In the genomic region with DNA sequence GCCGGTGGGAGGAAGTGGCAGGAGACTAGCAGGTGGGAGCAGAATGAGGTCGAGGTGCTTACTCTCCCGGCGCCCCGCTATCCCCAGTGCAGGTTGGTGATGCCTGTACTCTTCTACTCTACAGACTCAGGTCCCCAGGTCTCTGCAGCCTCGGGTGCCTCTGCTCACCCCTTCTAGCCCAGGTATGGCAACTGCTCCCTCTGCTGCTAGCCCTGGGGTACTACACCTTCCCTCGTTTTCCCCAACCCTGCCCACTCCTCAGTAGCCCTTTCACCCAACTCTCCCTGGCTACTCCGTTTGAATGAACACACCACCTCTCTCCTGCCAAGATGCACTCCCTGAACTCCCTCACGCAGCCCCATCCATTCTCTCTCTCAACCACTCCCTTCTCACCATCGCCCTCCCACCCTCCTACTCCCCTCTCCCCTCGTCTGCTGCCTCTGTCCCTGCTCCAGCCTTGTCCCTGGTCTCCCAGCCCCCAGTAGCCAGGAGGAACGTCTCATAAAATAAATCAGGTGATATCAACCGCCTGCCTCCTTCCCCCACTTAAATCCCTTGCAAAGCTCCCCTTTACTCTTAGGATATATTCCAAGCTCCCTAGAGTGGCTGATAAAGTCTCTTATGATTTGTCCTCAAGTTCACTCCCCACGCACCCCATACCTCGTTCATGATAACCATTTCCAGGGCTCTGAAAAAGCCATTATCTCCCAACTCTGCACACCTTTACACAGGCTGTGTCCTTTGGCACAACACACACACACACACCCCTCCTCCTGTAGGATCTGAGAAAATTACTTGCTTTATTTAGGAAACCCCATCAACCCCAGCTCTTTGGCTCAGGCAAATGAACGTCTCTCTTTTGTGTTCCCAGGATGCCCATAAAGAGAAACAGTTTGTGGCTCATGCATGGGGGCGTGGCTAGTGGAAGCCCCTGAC, we compare ENCODE assay signal across 1 cellular context.
TF ChIP-seq lines count a peak whose summit lies in the region.

No MANE protein-coding gene starts in this region.

TF ChIP-seq in K562, 482 proteins besides CTCF, POLR2A, EP300 and RAD21 (continued from another document):
- TF ChIP-seq MTA3 (IDR thresholded peaks at IDR 0.05; ENCODE audit: borderline replicate concordance) (peak; percentile 15; the same call in 1 of the 2 replicates), CBX1 (IDR thresholded peaks at IDR 0.05; ENCODE audit: low read depth) (no peak), ARID1B (IDR thresholded peaks at IDR 0.05) (0 out of 2 replicates have a peak, but pooled peaks have one; percentile 24), MAFF (IDR thresholded peaks at IDR 0.05; ENCODE audit: low read length) (no peak)
- TF ChIP-seq, protein P1, sequence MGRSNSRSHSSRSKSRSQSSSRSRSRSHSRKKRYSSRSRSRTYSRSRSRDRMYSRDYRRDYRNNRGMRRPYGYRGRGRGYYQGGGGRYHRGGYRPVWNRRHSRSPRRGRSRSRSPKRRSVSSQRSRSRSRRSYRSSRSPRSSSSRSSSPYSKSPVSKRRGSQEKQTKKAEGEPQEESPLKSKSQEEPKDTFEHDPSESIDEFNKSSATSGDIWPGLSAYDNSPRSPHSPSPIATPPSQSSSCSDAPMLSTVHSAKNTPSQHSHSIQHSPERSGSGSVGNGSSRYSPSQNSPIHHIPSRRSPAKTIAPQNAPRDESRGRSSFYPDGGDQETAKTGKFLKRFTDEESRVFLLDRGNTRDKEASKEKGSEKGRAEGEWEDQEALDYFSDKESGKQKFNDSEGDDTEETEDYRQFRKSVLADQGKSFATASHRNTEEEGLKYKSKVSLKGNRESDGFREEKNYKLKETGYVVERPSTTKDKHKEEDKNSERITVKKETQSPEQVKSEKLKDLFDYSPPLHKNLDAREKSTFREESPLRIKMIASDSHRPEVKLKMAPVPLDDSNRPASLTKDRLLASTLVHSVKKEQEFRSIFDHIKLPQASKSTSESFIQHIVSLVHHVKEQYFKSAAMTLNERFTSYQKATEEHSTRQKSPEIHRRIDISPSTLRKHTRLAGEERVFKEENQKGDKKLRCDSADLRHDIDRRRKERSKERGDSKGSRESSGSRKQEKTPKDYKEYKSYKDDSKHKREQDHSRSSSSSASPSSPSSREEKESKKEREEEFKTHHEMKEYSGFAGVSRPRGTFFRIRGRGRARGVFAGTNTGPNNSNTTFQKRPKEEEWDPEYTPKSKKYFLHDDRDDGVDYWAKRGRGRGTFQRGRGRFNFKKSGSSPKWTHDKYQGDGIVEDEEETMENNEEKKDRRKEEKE (IDR thresholded peaks at IDR 0.05; ENCODE audit: borderline replicate concordance in 1 of 2, control insufficient read depth in 1 of 2, low read depth in 2 of 2, low read length in 1 of 2), result 0 out of 4 replicates have a peak, but pooled peaks of 1 of the 2 experiments have one; percentile 24
